8 cellular contexts compared by ENCODE assay signal in genomic region chr12:49264466-49264872, GRCh38. TPM values are rescaled to one million over a fixed set of nuclear protein-coding genes. Genes with fewer than 3 reads are reported as not detected.
DNase-seq lines count a peak whose midpoint lies in the region; ATAC-seq and TF ChIP-seq lines count a peak whose summit lies in the region.

No MANE protein-coding gene starts in this region.

- H3K27ac ChIP-seq in brain microvascular endothelial cell = peak overlapping the region; percentile 92

- H3K27me3 ChIP-seq in brain microvascular endothelial cell (replicated peaks) = no peaks in the 10 kb centered on the region

- H3K4me3 ChIP-seq in brain microvascular endothelial cell (ENCODE audit: low read depth, low read length) = peak overlapping the region; percentile 95
- H3K4me3 ChIP-seq in lower leg skin (ENCODE audit: low read depth, poor library complexity, severe bottlenecking) = peak overlapping the region; percentile 90

- intact Hi-C loops in lower leg skin (cut with DNase I; ENCODE audit: low total_unique reads) = no loop called here

- TF ChIP-seq CTCF in brain microvascular endothelial cell (IDR thresholded peaks at IDR 0.05; ENCODE audit: low read depth, low read length, missing control alignments) (no peak), lower leg skin (IDR thresholded peaks at IDR 0.05) (no peak)

- ATAC-seq in HG02759 (IDR thresholded peaks at IDR 0.05; ENCODE audit: unreplicated experiment) = peak; percentile 21

- DNase-seq in NCI-H748 (lab: John Stamatoyannopoulos, UW; ENCODE audit: unreplicated experiment) (peak; percentile 89), NCI-H748 treated with DMSO at 0.1 percent for 48 hours (lab: John Stamatoyannopoulos, UW) (no peak), brain microvascular endothelial cell (no peak), lower leg skin (ENCODE audit: low spot score in 2 of 2) (no peak), medulla oblongata (ENCODE audit: extremely low spot score) (no peak)
- DNase-seq in stimulated activated naive CD4-positive, alpha-beta T cell (lab: John Stamatoyannopoulos, UW) = peak in 5 of 6 experiments; percentile 32 to 43 (median 35)

- no peak for TF ChIP-seq POLR2A in lower leg skin (IDR thresholded peaks at IDR 0.05)

- peaks cover 20% of the 10 kb centered on the region for H3K36me3 ChIP-seq in brain microvascular endothelial cell (replicated peaks)

- whole genome bisulfite sequencing in lower leg skin, 2 donors = 0% methylated on average over 20 to 29 of the region's 35 CpGs

- in situ Hi-C loops in brain microvascular endothelial cell (cut with HindIII; ENCODE audit: low pct_ligation_motif_present, low sequenced_read_pairs) = no loop called here

TF ChIP-seq in PFSK-1, 5 proteins besides CTCF, POLR2A, EP300 and RAD21:
- TF ChIP-seq FOXP2 (optimal IDR thresholded peaks at IDR 0.05; ENCODE audit: borderline replicate concordance, extremely low read depth, extremely low read length, insufficient read depth) (peak; percentile 16), SIN3A (IDR thresholded peaks at IDR 0.05; ENCODE audit: borderline replicate concordance, insufficient read depth, low read length) (no peak), TAF1 (IDR thresholded peaks at IDR 0.05; ENCODE audit: borderline replicate concordance, insufficient read depth, low read length) (no peak), POLR2AphosphoS5 (IDR thresholded peaks at IDR 0.05; ENCODE audit: low read depth, low read length) (no peak), REST (IDR thresholded peaks at IDR 0.05; ENCODE audit: insufficient read depth in 1 of 2, low read depth in 2 of 2, low read length in 2 of 2) (no peak)

RNA-seq across cellular contexts. Expression of gene TUBA1C, which starts 0.4 kb away (rescaled TPM):
- polyA plus RNA-seq in PFSK-1 (2012; ENCODE audit: insufficient read length, low read depth) = 289 TPM
- 100 to 1,000 TPM; 211 to 475 (median 280) TPM for total RNA-seq in lower leg skin

RNA-seq across cellular contexts. Expression of gene PRPH, which starts 30.5 kb away (rescaled TPM):
- polyA plus RNA-seq in PFSK-1 (2012; ENCODE audit: insufficient read length, low read depth) = 11.0 TPM
- 1 to 10 TPM in 1 of 4 donors, under 1 TPM in 2, not detected in 1; 0.19 to 1.4 (median 0.61) TPM for total RNA-seq in lower leg skin

RNA-seq across cellular contexts. Expression of gene TROAP, which starts 58.6 kb away (rescaled TPM):
- 27.6 TPM for polyA plus RNA-seq in PFSK-1 (2012; ENCODE audit: insufficient read length, low read depth)
- 10 to 100 TPM in 1 of 4 donors, 1 to 10 TPM in 3; 2.1 to 24.2 (median 6.7) TPM for total RNA-seq in lower leg skin

Comparison
In these comparisons a context has a peak if more than half of its experiments do, and no peak if none do; other contexts are left out.
1. DNase-seq: peak in NCI-H748 (single experiment) and stimulated activated naive CD4-positive, alpha-beta T cell (5 of 6); none in NCI-H748 treated with DMSO at 0.1 percent for 48 hours (single experiment), brain microvascular endothelial cell (single experiment), lower leg skin (0 of 2) and medulla oblongata (single experiment).